Comparison of ENCODE assay signal across 8 cellular contexts in the genomic region with DNA sequence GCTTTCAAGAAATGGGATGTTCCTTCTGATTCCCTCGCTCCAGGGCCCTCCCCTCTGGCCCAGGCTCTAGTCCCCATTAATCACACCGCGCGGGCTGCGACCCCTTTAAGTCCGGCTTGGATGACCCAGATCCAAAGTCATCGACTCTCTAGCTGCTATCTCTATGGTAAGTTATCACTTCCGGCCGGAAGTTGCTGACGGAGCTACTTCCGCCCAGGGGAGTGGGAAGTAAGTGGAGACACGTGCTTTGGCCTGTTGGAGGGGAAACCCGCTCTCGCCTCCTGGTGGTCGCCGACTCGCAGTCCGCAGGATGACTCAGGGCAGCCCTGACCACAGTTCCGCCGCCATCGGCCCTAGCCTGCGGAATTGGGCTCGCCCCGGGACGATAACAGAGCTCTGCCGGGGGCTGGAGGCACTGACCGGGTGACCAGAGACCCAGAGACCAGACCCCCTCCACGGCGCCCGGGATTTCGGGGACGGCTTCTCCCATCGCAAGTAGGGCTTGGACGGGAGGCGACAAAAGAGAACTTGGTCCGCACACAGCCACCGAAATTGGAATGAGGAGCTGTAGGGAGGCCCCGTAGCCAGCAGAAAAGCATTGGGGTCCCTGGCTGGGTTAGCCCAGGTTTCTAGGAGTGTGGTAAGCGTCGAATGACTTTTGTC. TPM values are rescaled to one million over a fixed set of nuclear protein-coding genes. Genes with fewer than 3 reads are reported as not detected.
A peak's percentile ranks its signal among the peaks of the same experiment; 100 is the strongest.
DNase-seq lines count a peak whose midpoint lies in the region; ATAC-seq and TF ChIP-seq lines count a peak whose summit lies in the region.

No MANE protein-coding gene starts in this region.

- no peaks in the 10 kb centered on the region for H3K9me3 ChIP-seq in CD4-positive, alpha-beta T cell (ENCODE audit: control insufficient read depth, low read length)
- no peaks in the 10 kb centered on the region for H3K9me3 ChIP-seq in right lobe of liver

- TF ChIP-seq POLR2A in right lobe of liver (IDR thresholded peaks at IDR 0.05), result peak; percentile 80

- peak; percentile 87 for ATAC-seq in CD4-positive, alpha-beta T cell (ENCODE audit: poor library complexity)
- ATAC-seq in GM19395 (IDR thresholded peaks at IDR 0.05; ENCODE audit: unreplicated experiment) (peak; percentile 85), HG03565 (IDR thresholded peaks at IDR 0.05; ENCODE audit: unreplicated experiment) (peak; percentile 85), right lobe of liver (peak; percentile 87 to 92 (median 90))

- no peaks in the 10 kb centered on the region for H3K27me3 Mint-ChIP-seq in CD4-positive, alpha-beta T cell

- peak overlapping the region; percentile 69 to 99 (median 95) for H3K4me3 ChIP-seq in right lobe of liver

- TF ChIP-seq CTCF in CD4-positive, alpha-beta T cell (IDR thresholded peaks at IDR 0.05), result peak; percentile 57
- TF ChIP-seq CTCF in right lobe of liver (IDR thresholded peaks at IDR 0.05), result peak; percentile 47 to 60 (median 54)

- peak overlapping the region; percentile 99 for H3K4me3 Mint-ChIP-seq in CD4-positive, alpha-beta T cell

- no peaks in the 10 kb centered on the region for H3K9me3 Mint-ChIP-seq in CD4-positive, alpha-beta T cell

- CTCF ChIA-PET in CD4-positive, alpha-beta T cell (lab: Charles Lee), result interaction anchor here (0.7 to 1.6 kb wide), 5 partner anchors 9 to 127 kb away, joined by 3 to 19 read pairs (median 4); partner anchors contain the start of gene SEC14L1

- POLR2A ChIA-PET in CD4-positive, alpha-beta T cell (lab: Charles Lee), result interaction anchor here (0.6 to 1.9 kb wide), 13 partner anchors 11 to 1598 kb away, joined by 3 to 47 read pairs (median 3); partner anchors contain the start of genes MFSD11, MGAT5B, SEC14L1 and SRSF2

- H3K27ac ChIP-seq in CD4-positive, alpha-beta T cell (ENCODE audit: low read depth, low read length), result peak overlapping the region; percentile 70
- peak overlapping the region; percentile 64 to 71 (median 71) for H3K27ac ChIP-seq in right lobe of liver

- H3K27me3 ChIP-seq in CD4-positive, alpha-beta T cell (ENCODE audit: control insufficient read depth, insufficient read depth, low read length), result no peaks in the 10 kb centered on the region
- H3K27me3 ChIP-seq in right lobe of liver, result no peaks in the 10 kb centered on the region

- H3K36me3 ChIP-seq in right lobe of liver, result peaks cover 0 to 22% (median 15%) of the 10 kb centered on the region in 4 donors

- intact Hi-C loops in CD4-positive, alpha-beta T cell (cut with DNase I, micrococcal nuclease), result loop anchor here (1.0 to 5.0 kb wide), 3 partner anchors 52 to 361 kb away; partner anchors contain the start of genes SEC14L1 (in 2 of the 2), JMJD6 (in 1 of the 2) and METTL23 (in 1 of the 2)
- intact Hi-C loops in right lobe of liver (cut with DNase I), result no loop called here

- WGBS in right lobe of liver (ENCODE audit: insufficient coverage, low coverage, low lambda C conversion rate, missing lambda C conversion rate), result 0% methylated on average over 9 of the region's 40 CpGs

- H3K4me1 ChIP-seq in right lobe of liver, result peaks cover 0 to 13% (median 0%) of the 10 kb centered on the region in 4 donors

- peaks cover 44% of the 10 kb centered on the region for H3K4me1 Mint-ChIP-seq in CD4-positive, alpha-beta T cell (ENCODE audit: low read depth)

- peak; percentile 68 to 84 (median 79) for DNase-seq in CD4-positive, alpha-beta T cell
- peak; percentile 96 for DNase-seq in NCI-H748 (lab: John Stamatoyannopoulos, UW; ENCODE audit: unreplicated experiment)
- peak; percentile 78 to 82 for DNase-seq in activated CD4-positive, alpha-beta T cell treated with anti-CD3 and anti-CD28 coated beads, Interleukin-2, amount 50 U/mL, for 4 hours
- DNase-seq in dermis microvascular lymphatic vessel endothelial cell (ENCODE audit: low read depth in 2 of 2), result peak; percentile 97 to 98
- peak; percentile 89 for DNase-seq in right lobe of liver
- DNase-seq in stimulated activated CD4-positive, alpha-beta T cell treated with anti-CD3 and anti-CD28 coated beads, Interleukin-4, amount 100 ng/mL, for 24 hours, result peak; percentile 89

- peaks cover 51% of the 10 kb centered on the region for H3K36me3 Mint-ChIP-seq in CD4-positive, alpha-beta T cell (ENCODE audit: low read depth)

- peak overlapping the region; percentile 95 for H3K27ac Mint-ChIP-seq in CD4-positive, alpha-beta T cell

RNA-seq across cellular contexts. Expression of gene SEC14L1, which starts 52.2 kb away (rescaled TPM):
- total RNA-seq in CD4-positive, alpha-beta T cell, result 10 to 100 TPM; 97.3 to 98.5 TPM
- 192 and 196 TPM in 2 replicates for total RNA-seq in dermis microvascular lymphatic vessel endothelial cell
- total RNA-seq in right lobe of liver, result 10 to 100 TPM; 21.5 to 44.4 (median 24.9) TPM

Comparison
In these comparisons a context has a peak if more than half of its experiments do, and no peak if none do; other contexts are left out.
1. Peak in every context shown above with its lines: DNase-seq, ATAC-seq, H3K4me3 ChIP-seq and H3K27ac ChIP-seq.
2. intact Hi-C loops: an anchor here in CD4-positive, alpha-beta T cell (1.0 to 5.0 kb wide); none called in right lobe of liver.